8 cellular contexts compared by ENCODE assay signal in genomic region chr2:181411105-181411849, GRCh38. TPM values are rescaled to one million over a fixed set of nuclear protein-coding genes. Genes with fewer than 3 reads are reported as not detected.
A peak's percentile ranks its signal among the peaks of the same experiment; 100 is the strongest.
DNase-seq lines count a peak whose midpoint lies in the region; ATAC-seq and TF ChIP-seq lines count a peak whose summit lies in the region.

No MANE protein-coding gene starts in this region.

- no peak overlapping the region for H2AK5ac ChIP-seq in mesenchymal stem cell (ENCODE audit: low read length, severe bottlenecking)

- H2BK12ac ChIP-seq in mesenchymal stem cell (ENCODE audit: low read length in 2 of 2): peak overlapping the region in 1 of 2 experiments; percentile 71

- no peaks in the 10 kb centered on the region for H3K9me3 Mint-ChIP-seq in type B pancreatic cell

- no peaks in the 10 kb centered on the region for H3K36me3 Mint-ChIP-seq in type B pancreatic cell

- no peaks in the 10 kb centered on the region for H3K27me3 ChIP-seq in heart left ventricle
- H3K27me3 ChIP-seq in mesenchymal stem cell (ENCODE audit: control insufficient read depth in 1 of 2, insufficient read depth in 1 of 2, low read length in 2 of 2): no peaks in the 10 kb centered on the region
- H3K27me3 ChIP-seq in adrenal gland: no peaks in the 10 kb centered on the region

- H3K36me3 ChIP-seq in heart left ventricle (no peaks in the 10 kb centered on the region), mesenchymal stem cell (ENCODE audit: control insufficient read depth in 1 of 2, insufficient read depth in 2 of 2, low read depth in 1 of 2, low read length in 2 of 2) (no peaks in the 10 kb centered on the region), adrenal gland (replicated peaks in 1 of 2) (no peaks in the 10 kb centered on the region)

- peak overlapping the region; percentile 75 to 86 for H3K4ac ChIP-seq in mesenchymal stem cell (ENCODE audit: low read depth in 1 of 2, low read length in 2 of 2)

- no peak overlapping the region for H3K4me3 Mint-ChIP-seq in type B pancreatic cell

- DNase-seq in heart left ventricle (peak in 4 of 5 donors; percentile 20 to 40 (median 32)), Right ventricle myocardium inferior (ENCODE audit: missing footprints) (no peak), NCI-H510A treated with DMSO at 0.1 percent for 48 hours (lab: John Stamatoyannopoulos, UW) (peak; percentile 86), mesenchymal stem cell (peak; percentile 59), NOMO-1 treated with DMSO at 0.1 percent for 48 hours (lab: John Stamatoyannopoulos, UW; ENCODE audit: unreplicated experiment) (no peak), adrenal gland (no peak), type B pancreatic cell (ENCODE audit: extremely low spot score, unreplicated experiment) (no peak)

- H3K4me1 Mint-ChIP-seq in type B pancreatic cell (ENCODE audit: unreplicated experiment): no peaks in the 10 kb centered on the region

- H3K9me3 ChIP-seq in heart left ventricle (peaks cover 0 to 30% (median 3%) of the 10 kb centered on the region in 12 donors), mesenchymal stem cell (ENCODE audit: control insufficient read depth, low read length) (peaks cover 14% of the 10 kb centered on the region), adrenal gland (replicated peaks in 1 of 3) (no peaks in the 10 kb centered on the region)

- H3K23ac ChIP-seq in mesenchymal stem cell (ENCODE audit: low read length in 2 of 2): peak overlapping the region in 1 of 2 experiments; percentile 73

- H3K4me3 ChIP-seq in heart left ventricle: no peak overlapping the region
- no peak overlapping the region for H3K4me3 ChIP-seq in mesenchymal stem cell (ENCODE audit: insufficient read depth in 1 of 2, low read depth in 1 of 2, low read length in 2 of 2)
- no peak overlapping the region for H3K4me3 ChIP-seq in adrenal gland

- WGBS in heart left ventricle, 4 donors: 24 to 53% (median 39%) methylated on average over 4 to 5 of the region's 5 CpGs
- WGBS in mesenchymal stem cell: 29% methylated on average over 5 of the region's 5 CpGs
- 46 to 61% (median 53%) methylated on average over 2 to 5 of the region's 5 CpGs for WGBS in adrenal gland, 4 donors

- no peak overlapping the region for H2BK15ac ChIP-seq in mesenchymal stem cell (ENCODE audit: low read depth, poor library complexity, severe bottlenecking)

- H2BK120ac ChIP-seq in mesenchymal stem cell (ENCODE audit: low read depth, low read length): peak overlapping the region; percentile 73

- peak overlapping the region in 1 of 2 experiments; percentile 91 for H3K14ac ChIP-seq in mesenchymal stem cell (ENCODE audit: low read length in 2 of 2)

- no peak overlapping the region for H3K27ac Mint-ChIP-seq in type B pancreatic cell

- H3K27ac ChIP-seq in heart left ventricle: no peak overlapping the region
- H3K27ac ChIP-seq in mesenchymal stem cell (ENCODE audit: low read length, poor library complexity, severe bottlenecking): no peak overlapping the region
- H3K27ac ChIP-seq in adrenal gland: no peak overlapping the region

- peak overlapping the region; percentile 94 to 98 for H3K18ac ChIP-seq in mesenchymal stem cell (ENCODE audit: low read depth in 1 of 2, low read length in 2 of 2)

- H3K4me1 ChIP-seq in heart left ventricle: peaks cover 0 to 17% (median 0%) of the 10 kb centered on the region in 12 donors
- peaks cover 8% of the 10 kb centered on the region for H3K4me1 ChIP-seq in mesenchymal stem cell (ENCODE audit: control insufficient read depth, insufficient read depth, low read depth, low read length)
- no peaks in the 10 kb centered on the region for H3K4me1 ChIP-seq in adrenal gland (replicated peaks in 1 of 2)

- H4K91ac ChIP-seq in mesenchymal stem cell (ENCODE audit: low read length): peak overlapping the region; percentile 86

- no peak for TF ChIP-seq POLR2A in heart left ventricle (IDR thresholded peaks at IDR 0.05)
- TF ChIP-seq POLR2A in adrenal gland (IDR thresholded peaks at IDR 0.05): no peak

- H3K9ac ChIP-seq in mesenchymal stem cell (ENCODE audit: low read length): no peak overlapping the region

- H3K4me2 ChIP-seq in mesenchymal stem cell (ENCODE audit: low read length, poor library complexity, severe bottlenecking): no peak overlapping the region

- H2AFZ ChIP-seq in mesenchymal stem cell (ENCODE audit: low read depth, low read length): peak overlapping the region; percentile 51

- no peak for ATAC-seq in heart left ventricle
- ATAC-seq in Right ventricle myocardium inferior: no peak
- peak; percentile 98 for ATAC-seq in HG03175 (IDR thresholded peaks at IDR 0.05; ENCODE audit: unreplicated experiment)

- no peak overlapping the region for H2BK5ac ChIP-seq in mesenchymal stem cell (ENCODE audit: low read depth, low read length, poor library complexity, severe bottlenecking)

- peaks cover 10% of the 10 kb centered on the region for H3K27me3 Mint-ChIP-seq in type B pancreatic cell

- intact Hi-C loops in heart left ventricle (cut with DNase I) (no loop called here), Right ventricle myocardium inferior (cut with DNase I) (no loop called here), adrenal gland (cut with DNase I) (no loop called here)

- H3K79me1 ChIP-seq in mesenchymal stem cell (replicated peaks; ENCODE audit: low read length, poor library complexity, severe bottlenecking): no peaks in the 10 kb centered on the region

- peak overlapping the region; percentile 92 for H4K8ac ChIP-seq in mesenchymal stem cell (ENCODE audit: low read length)

- TF ChIP-seq CTCF in heart left ventricle (IDR thresholded peaks at IDR 0.05) (no peak), adrenal gland (IDR thresholded peaks at IDR 0.05) (no peak), type B pancreatic cell (conservative IDR thresholded peaks at IDR 0.05) (no peak)

RNA-seq across cellular contexts. Expression of gene ITGA4, which starts 45.9 kb away (rescaled TPM):
- 10 to 100 TPM in 1 of 9 donors, 1 to 10 TPM in 6, under 1 TPM in 2; 0.69 to 16.5 (median 1.8) TPM for total RNA-seq in heart left ventricle
- under 1 TPM; 0.23 to 0.80 TPM for polyA plus RNA-seq in heart left ventricle
- 1.8 TPM for total RNA-seq in Right ventricle myocardium inferior
- polyA plus RNA-seq in mesenchymal stem cell (2013, experiment 1 of 2): 32.7 TPM
- 29.4 TPM for polyA plus RNA-seq in mesenchymal stem cell (2013, experiment 2 of 2)
- total RNA-seq in adrenal gland: 10 to 100 TPM in 1 of 8 donors, 1 to 10 TPM in 7; 1.4 to 14.5 (median 6.2) TPM
- 1 to 10 TPM in 1 of 3 donors, under 1 TPM in 2; 0.37 to 3.3 (median 0.56) TPM for polyA plus RNA-seq in adrenal gland
- total RNA-seq in type B pancreatic cell (ENCODE audit: low replicate concordance): 0.90 and 9.5 TPM in 2 replicates

Comparison
In these comparisons a context has a peak if more than half of its experiments do, and no peak if none do; other contexts are left out.
1. DNase-seq: peak in heart left ventricle (4 of 5), NCI-H510A treated with DMSO at 0.1 percent for 48 hours (single experiment) and mesenchymal stem cell (single experiment); none in Right ventricle myocardium inferior (single experiment), NOMO-1 treated with DMSO at 0.1 percent for 48 hours (single experiment), adrenal gland (0 of 7) and type B pancreatic cell (single experiment).